8 cellular contexts compared by ENCODE assay signal in genomic region chr18:13577091-13577697, GRCh38.
DNase-seq lines count a peak whose midpoint lies in the region; ATAC-seq and TF ChIP-seq lines count a peak whose summit lies in the region.

No MANE protein-coding gene starts in this region.

- intact Hi-C loops in activated T-helper 2 cell treated with anti-CD3 and anti-CD28 coated beads, Interferon-gamma antibody, Interleukin-2, Interleukin-4, amounts not matched to agents 10 μg/mL and 5 μg/mL and 100 μg/mL, durations not matched to agents 14 hours and 24 hours and 36 hours (cut with micrococcal nuclease), result loop anchor here (1.0 to 5.0 kb wide), 5 partner anchors 8 to 200 kb away; no protein-coding TSS in a partner anchor

- H3K27me3 ChIP-seq in HL-60 (ENCODE audit: insufficient read depth, poor library complexity, severe bottlenecking), result no peaks in the 10 kb centered on the region

- peak overlapping the region; percentile 61 for H3K4me3 Mint-ChIP-seq in activated T-helper 2 cell treated with anti-CD3 and anti-CD28 coated beads, Interferon-gamma antibody, Interleukin-2, Interleukin-4, amounts not matched to agents 10 μg/mL and 5 μg/mL and 100 μg/mL, durations not matched to agents 14 hours and 24 hours and 36 hours (ENCODE audit: low read depth)

- ATAC-seq in GM21381 (IDR thresholded peaks at IDR 0.05; ENCODE audit: unreplicated experiment), result peak; percentile 80

- H3K4me3 ChIP-seq in HL-60 (replicated peaks; ENCODE audit: insufficient read depth, low read length), result no peak overlapping the region

- peak; percentile 66 for DNase-seq in GF-D8 (lab: John Stamatoyannopoulos, UW)
- DNase-seq in HL-60 (ENCODE audit: low read depth in 1 of 2, low spot score in 1 of 2), result peak; percentile 40 to 64
- DNase-seq in activated T-helper 2 cell treated with anti-CD3 and anti-CD28 coated beads, Interferon-gamma antibody, Interleukin-2, Interleukin-4, amounts not matched to agents 10 μg/mL and 5 μg/mL and 100 μg/mL, durations not matched to agents 14 hours and 24 hours and 36 hours (ENCODE audit: low spot score), result peak; percentile 48
- peak; percentile 75 for DNase-seq in medulla oblongata (ENCODE audit: extremely low spot score)
- no peak for DNase-seq in NCI-H187 (lab: John Stamatoyannopoulos, UW)
- DNase-seq in GM19238 (ENCODE audit: insufficient read length, low spot score), result no peak
- no peak for DNase-seq in OCI-M2 (lab: John Stamatoyannopoulos, UW; ENCODE audit: unreplicated experiment)

- H3K36me3 Mint-ChIP-seq in activated T-helper 2 cell treated with anti-CD3 and anti-CD28 coated beads, Interferon-gamma antibody, Interleukin-2, Interleukin-4, amounts not matched to agents 10 μg/mL and 5 μg/mL and 100 μg/mL, durations not matched to agents 14 hours and 24 hours and 36 hours (ENCODE audit: low read depth), result peaks cover 16% of the 10 kb centered on the region

- no peak for TF ChIP-seq CTCF in HL-60 (IDR thresholded peaks at IDR 0.05; ENCODE audit: insufficient read depth, low read length)

- no peaks in the 10 kb centered on the region for H3K27me3 Mint-ChIP-seq in activated T-helper 2 cell treated with anti-CD3 and anti-CD28 coated beads, Interferon-gamma antibody, Interleukin-2, Interleukin-4, amounts not matched to agents 10 μg/mL and 5 μg/mL and 100 μg/mL, durations not matched to agents 14 hours and 24 hours and 36 hours (ENCODE audit: low read depth)

- no peak overlapping the region for H3K27ac ChIP-seq in HL-60 (replicated peaks)

- H3K27ac Mint-ChIP-seq in activated T-helper 2 cell treated with anti-CD3 and anti-CD28 coated beads, Interferon-gamma antibody, Interleukin-2, Interleukin-4, amounts not matched to agents 10 μg/mL and 5 μg/mL and 100 μg/mL, durations not matched to agents 14 hours and 24 hours and 36 hours, result peak overlapping the region; percentile 82

- H3K9me3 Mint-ChIP-seq in activated T-helper 2 cell treated with anti-CD3 and anti-CD28 coated beads, Interferon-gamma antibody, Interleukin-2, Interleukin-4, amounts not matched to agents 10 μg/mL and 5 μg/mL and 100 μg/mL, durations not matched to agents 14 hours and 24 hours and 36 hours, result no peaks in the 10 kb centered on the region

- peaks cover 45% of the 10 kb centered on the region for H3K4me1 Mint-ChIP-seq in activated T-helper 2 cell treated with anti-CD3 and anti-CD28 coated beads, Interferon-gamma antibody, Interleukin-2, Interleukin-4, amounts not matched to agents 10 μg/mL and 5 μg/mL and 100 μg/mL, durations not matched to agents 14 hours and 24 hours and 36 hours (ENCODE audit: low read depth)

Comparison
In these comparisons a context has a peak if more than half of its experiments do, and no peak if none do; other contexts are left out.
1. DNase-seq: peak in GF-D8 (single experiment), HL-60 (2 of 2), activated T-helper 2 cell treated with anti-CD3 and anti-CD28 coated beads, Interferon-gamma antibody, Interleukin-2, Interleukin-4, amounts not matched to agents 10 μg/mL and 5 μg/mL and 100 μg/mL, durations not matched to agents 14 hours and 24 hours and 36 hours (single experiment) and medulla oblongata (single experiment); none in NCI-H187 (0 of 2), GM19238 (single experiment) and OCI-M2 (single experiment).